ENCODE assay signal across 14 cellular contexts in genomic region chr16:239948-240277, GRCh38. TPM values are rescaled to one million over a fixed set of nuclear protein-coding genes. Genes with fewer than 3 reads are reported as not detected.
DNase-seq lines count a peak whose midpoint lies in the region; ATAC-seq and TF ChIP-seq lines count a peak whose summit lies in the region.
"Had no signal": no experiment of that assay in that cellular context is flagged by ENCODE, and none has a peak within 500 bp of the region (broad histone marks: within the 10 kb centered on the region; RNA-seq: fewer than 3 reads in every experiment).

No MANE protein-coding gene starts in this region.

- TF ChIP-seq POLR2A in stomach (IDR thresholded peaks at IDR 0.05): no peak

- WGBS in stomach, 5 donors: 22 to 51% (median 38%) methylated on average over 3 of the region's 3 CpGs

- peaks cover 36% of the 10 kb centered on the region for H3K4me1 Mint-ChIP-seq in stimulated activated naive CD8-positive, alpha-beta T cell treated with anti-CD3 and anti-CD28 coated beads, Interleukin-15, Interleukin-2, amounts not matched to agents 100 ng/mL and 50 ng/mL, for 24 hours (ENCODE audit: low read depth)
- H3K4me1 Mint-ChIP-seq in stimulated activated naive CD8-positive, alpha-beta T cell treated with anti-CD3 and anti-CD28 coated beads, Interleukin-15, amount 100 ng/mL, for 72 hours: peaks cover 52% of the 10 kb centered on the region
- H3K4me1 Mint-ChIP-seq in neural crest cell: peaks cover 20% of the 10 kb centered on the region

- no peak for TF ChIP-seq CTCF in fibroblast of lung (conservative IDR thresholded peaks at IDR 0.05 in 1 of 2, IDR thresholded peaks at IDR 0.05 in 1 of 2; ENCODE audit: low read depth in 1 of 2, low read length in 2 of 2)
- TF ChIP-seq CTCF in neural crest cell (conservative IDR thresholded peaks at IDR 0.05): no peak
- TF ChIP-seq CTCF in stomach (IDR thresholded peaks at IDR 0.05): no peak

- no peaks in the 10 kb centered on the region for H4K20me1 ChIP-seq in fibroblast of lung (ENCODE audit: control insufficient read depth, extremely low read depth, insufficient read depth, low read length)

- H3K27me3 ChIP-seq in fibroblast of lung (ENCODE audit: control insufficient read depth, insufficient read depth, low read length): no peaks in the 10 kb centered on the region
- no peaks in the 10 kb centered on the region for H3K27me3 ChIP-seq in stomach

- DNase-seq in stimulated activated naive CD8-positive, alpha-beta T cell treated with anti-CD3 and anti-CD28 coated beads, Interleukin-15, amount 100 ng/mL, for 72 hours: no peak
- DNase-seq in fibroblast of lung (ENCODE audit: low read depth in 2 of 2): peak in 1 of 2 donors; percentile 23
- no peak for DNase-seq in neural crest cell (ENCODE audit: low read depth, low spot score)
- DNase-seq in activated CD4-positive, CD25-positive, alpha-beta regulatory T cell (lab: John Stamatoyannopoulos, UW): no peak
- DNase-seq in NCI-H1417 (lab: John Stamatoyannopoulos, UW): no peak
- DNase-seq in stomach: no peak
- DNase-seq: activated CD4-positive, alpha-beta T cell treated with anti-CD3 and anti-CD28 coated beads, Interleukin-2, amount 50 U/mL, for 1 hour; activated naive CD4-positive, alpha-beta T cell treated with anti-CD3 and anti-CD28 coated beads for 36 hours; NCI-H524 treated with DMSO at 0.1 percent for 48 hours; SW 1271 had no signal

- peaks cover 12% of the 10 kb centered on the region for H3K36me3 Mint-ChIP-seq in stimulated activated naive CD8-positive, alpha-beta T cell treated with anti-CD3 and anti-CD28 coated beads, Interleukin-15, Interleukin-2, amounts not matched to agents 100 ng/mL and 50 ng/mL, for 24 hours (ENCODE audit: low read depth)
- no peaks in the 10 kb centered on the region for H3K36me3 Mint-ChIP-seq in neural crest cell (ENCODE audit: low read depth)

- H3K9me3 ChIP-seq in fibroblast of lung (ENCODE audit: control insufficient read depth, insufficient read depth, low read depth, low read length) (no peaks in the 10 kb centered on the region), stomach (no peaks in the 10 kb centered on the region)
- H3K9me3 ChIP-seq: HAP-1 had no signal

- no peaks in the 10 kb centered on the region for H3K79me2 ChIP-seq in fibroblast of lung (ENCODE audit: control insufficient read depth, insufficient read depth, low read length)

- no peak overlapping the region for H2AFZ ChIP-seq in fibroblast of lung (ENCODE audit: low read length)
- H2AFZ ChIP-seq: parathyroid adenoma had no signal

- ATAC-seq in stimulated activated naive CD8-positive, alpha-beta T cell treated with anti-CD3 and anti-CD28 coated beads, Interleukin-15, amount 100 ng/mL, for 72 hours: no peak
- no peak for ATAC-seq in GM21619 (IDR thresholded peaks at IDR 0.05; ENCODE audit: unreplicated experiment)

- H3K4me3 ChIP-seq in fibroblast of lung (replicated peaks in 1 of 4; ENCODE audit: control extremely low read depth in 1 of 4, insufficient read depth in 1 of 4, low read depth in 3 of 4, low read length in 4 of 4) (no peak overlapping the region), stomach (no peak overlapping the region)
- H3K4me3 ChIP-seq: HAP-1 had no signal

- H3K27ac ChIP-seq in fibroblast of lung (ENCODE audit: insufficient read depth, low read length) (peak overlapping the region; percentile 38), stomach (peak overlapping the region in 2 of 5 donors; percentile 15 to 34)
- H3K27ac ChIP-seq: parathyroid adenoma had no signal

- peak overlapping the region; percentile 2 for H3K27ac Mint-ChIP-seq in stimulated activated naive CD8-positive, alpha-beta T cell treated with anti-CD3 and anti-CD28 coated beads, Interleukin-15, Interleukin-2, amounts not matched to agents 100 ng/mL and 50 ng/mL, for 24 hours
- no peak overlapping the region for H3K27ac Mint-ChIP-seq in stimulated activated naive CD8-positive, alpha-beta T cell treated with anti-CD3 and anti-CD28 coated beads, Interleukin-15, amount 100 ng/mL, for 72 hours
- no peak overlapping the region for H3K27ac Mint-ChIP-seq in neural crest cell (ENCODE audit: unreplicated experiment)
- H3K27ac Mint-ChIP-seq: activated naive CD4-positive, alpha-beta T cell treated with anti-CD3 and anti-CD28 coated beads for 36 hours had no signal

- H3K4me2 ChIP-seq in fibroblast of lung (ENCODE audit: extremely low read depth, insufficient read depth, low read length): no peak overlapping the region

- H3K4me3 Mint-ChIP-seq in stimulated activated naive CD8-positive, alpha-beta T cell treated with anti-CD3 and anti-CD28 coated beads, Interleukin-15, Interleukin-2, amounts not matched to agents 100 ng/mL and 50 ng/mL, for 24 hours: no peak overlapping the region
- H3K4me3 Mint-ChIP-seq in stimulated activated naive CD8-positive, alpha-beta T cell treated with anti-CD3 and anti-CD28 coated beads, Interleukin-15, amount 100 ng/mL, for 72 hours: no peak overlapping the region
- peak overlapping the region; percentile 74 for H3K4me3 Mint-ChIP-seq in neural crest cell
- H3K4me3 Mint-ChIP-seq: activated naive CD4-positive, alpha-beta T cell treated with anti-CD3 and anti-CD28 coated beads for 36 hours had no signal

- H3K4me1 ChIP-seq in fibroblast of lung (ENCODE audit: control insufficient read depth, extremely low read depth, insufficient read depth, low read length) (no peaks in the 10 kb centered on the region), stomach (peaks cover 7 to 46% (median 29%) of the 10 kb centered on the region in 4 donors)

- H3K9me3 Mint-ChIP-seq in stimulated activated naive CD8-positive, alpha-beta T cell treated with anti-CD3 and anti-CD28 coated beads, Interleukin-15, Interleukin-2, amounts not matched to agents 100 ng/mL and 50 ng/mL, for 24 hours: no peaks in the 10 kb centered on the region
- H3K9me3 Mint-ChIP-seq in stimulated activated naive CD8-positive, alpha-beta T cell treated with anti-CD3 and anti-CD28 coated beads, Interleukin-15, amount 100 ng/mL, for 72 hours: no peaks in the 10 kb centered on the region
- no peaks in the 10 kb centered on the region for H3K9me3 Mint-ChIP-seq in neural crest cell

- no peak overlapping the region for H3K9ac ChIP-seq in fibroblast of lung (ENCODE audit: insufficient read depth, low read length)
- H3K9ac ChIP-seq: parathyroid adenoma had no signal

- H3K27me3 Mint-ChIP-seq in stimulated activated naive CD8-positive, alpha-beta T cell treated with anti-CD3 and anti-CD28 coated beads, Interleukin-15, Interleukin-2, amounts not matched to agents 100 ng/mL and 50 ng/mL, for 24 hours: no peaks in the 10 kb centered on the region
- no peaks in the 10 kb centered on the region for H3K27me3 Mint-ChIP-seq in stimulated activated naive CD8-positive, alpha-beta T cell treated with anti-CD3 and anti-CD28 coated beads, Interleukin-15, amount 100 ng/mL, for 72 hours
- H3K27me3 Mint-ChIP-seq in neural crest cell (ENCODE audit: low read depth): no peaks in the 10 kb centered on the region

- intact Hi-C loops in stomach (cut with DNase I; ENCODE audit: low total_unique reads): loop anchor here (10.0 kb wide), 1 partner anchor 125 kb away; no protein-coding TSS in a partner anchor

- H3K36me3 ChIP-seq in fibroblast of lung (ENCODE audit: control insufficient read depth, insufficient read depth, low read length) (no peaks in the 10 kb centered on the region), stomach (peaks cover 0 to 6% (median 0%) of the 10 kb centered on the region in 4 donors)
- H3K36me3 ChIP-seq: HAP-1 had no signal

- no peak for TF ChIP-seq EP300 in stomach (IDR thresholded peaks at IDR 0.05)

RNA-seq across cellular contexts. Expression of gene FAM234A, which starts 5.3 kb away (rescaled TPM):
- total RNA-seq in fibroblast of lung (67.0 and 68.5 TPM in 2 replicates), neural crest cell (89.8 and 97.8 TPM in 2 replicates), stomach (10 to 100 TPM; 14.6 to 87.2 (median 60.3) TPM)
- polyA plus RNA-seq in fibroblast of lung (53.7 and 64.8 TPM in 2 replicates), stomach (10 to 100 TPM; 13.1 to 34.9 (median 29.5) TPM)
- polyA plus RNA-seq in fibroblast of lung (2012): 68.4 and 90.0 TPM in 2 replicates
- 40.6 and 54.7 TPM in 2 replicates for polyA minus RNA-seq in fibroblast of lung (ENCODE audit: low replicate concordance)

RNA-seq across cellular contexts. Expression of gene LUC7L, which starts 10.7 kb away (rescaled TPM):
- 32.4 and 38.0 TPM in 2 replicates for total RNA-seq in fibroblast of lung
- polyA plus RNA-seq in fibroblast of lung: 30.9 and 31.1 TPM in 2 replicates
- 27.7 and 34.4 TPM in 2 replicates for polyA plus RNA-seq in fibroblast of lung (2012)
- polyA minus RNA-seq in fibroblast of lung (ENCODE audit: low replicate concordance): 3.0 and 4.1 TPM in 2 replicates
- 177 and 192 TPM in 2 replicates for total RNA-seq in neural crest cell
- total RNA-seq in stomach: 100 to 1,000 TPM; 100 to 221 (median 121) TPM
- polyA plus RNA-seq in stomach: 100 to 1,000 TPM in 1 of 3 donors, 10 to 100 TPM in 2; 77.5 to 108 (median 82.2) TPM

RNA-seq across cellular contexts. Expression of gene RGS11, which starts 35.8 kb away (rescaled TPM):
- total RNA-seq in fibroblast of lung (3.1 and 6.3 TPM in 2 replicates), neural crest cell (1.9 and 2.8 TPM in 2 replicates), stomach (10 to 100 TPM in 2 of 5 donors, 1 to 10 TPM in 3; 2.6 to 24.6 (median 7.0) TPM)
- polyA plus RNA-seq in fibroblast of lung (1.1 TPM in 2 replicates), stomach (10 to 100 TPM in 2 of 3 donors, 1 to 10 TPM in 1; 7.3 to 26.3 (median 11.9) TPM)
- polyA plus RNA-seq in fibroblast of lung (2012): 1.7 and 2.1 TPM in 2 replicates
- 0.93 and 4.3 TPM in 2 replicates for polyA minus RNA-seq in fibroblast of lung (ENCODE audit: low replicate concordance)

RNA-seq across cellular contexts. Expression of gene ARHGDIG, which starts 40.5 kb away (rescaled TPM):
- total RNA-seq in fibroblast of lung (0.77 and 1.3 TPM in 2 replicates), neural crest cell (2.0 and 3.0 TPM in 2 replicates), stomach (10 to 100 TPM in 2 of 5 donors, 1 to 10 TPM in 2, not detected in 1; 3.1 to 39.7 (median 11.0) TPM)
- polyA plus RNA-seq in fibroblast of lung (0.12 and 0.30 TPM in 2 replicates), stomach (10 to 100 TPM in 1 of 3 donors, 1 to 10 TPM in 2; 5.2 to 50.4 (median 9.6) TPM)
- 0.24 and 0.28 TPM in 2 replicates for polyA plus RNA-seq in fibroblast of lung (2012)
- 3.7 TPM in 1 of 2 replicates, not detected in the other for polyA minus RNA-seq in fibroblast of lung (ENCODE audit: low replicate concordance)
- total RNA-seq: activated naive CD4-positive, alpha-beta T cell treated with anti-CD3 and anti-CD28 coated beads for 36 hours had no signal

RNA-seq across cellular contexts. Expression of gene PDIA2, which starts 43.1 kb away (rescaled TPM):
- total RNA-seq in fibroblast of lung (0.33 TPM in 1 of 2 replicates, not detected in the other), neural crest cell (1.4 and 2.1 TPM in 2 replicates), stomach (100 to 1,000 TPM in 1 of 5 donors, 10 to 100 TPM in 3, not detected in 1; 32.3 to 118 (median 65.1) TPM)
- polyA plus RNA-seq in fibroblast of lung (0.06 and 0.18 TPM in 2 replicates), stomach (100 to 1,000 TPM; 142 to 932 (median 584) TPM)
- not detected in 2 replicates for polyA plus RNA-seq in fibroblast of lung (2012)
- polyA minus RNA-seq in fibroblast of lung (ENCODE audit: low replicate concordance): not detected in 2 replicates
- total RNA-seq: activated naive CD4-positive, alpha-beta T cell treated with anti-CD3 and anti-CD28 coated beads for 36 hours had no signal
